Comparison of ENCODE assay signal across 8 cellular contexts in genomic region chr12:95790912-95791849, GRCh38. TPM values are rescaled to one million over a fixed set of nuclear protein-coding genes. Genes with fewer than 3 reads are reported as not detected.
DNase-seq lines count a peak whose midpoint lies in the region; ATAC-seq and TF ChIP-seq lines count a peak whose summit lies in the region.

No MANE protein-coding gene starts in this region.

- H3K27me3 ChIP-seq in liver (ENCODE audit: control insufficient read depth in 4 of 4, insufficient read depth in 4 of 4, low read length in 3 of 4) = no peaks in the 10 kb centered on the region

- DNase-seq in NCI-H2171 treated with DMSO at 0.1 percent for 48 hours (lab: John Stamatoyannopoulos, UW) = peak; percentile 28
- DNase-seq in NCI-H2171 (lab: John Stamatoyannopoulos, UW) = no peak
- DNase-seq in SK-N-MC (ENCODE audit: low read depth, low spot score) = no peak
- peak; percentile 14 for DNase-seq in cerebellar cortex (ENCODE audit: low spot score)
- no peak for DNase-seq in stimulated activated naive B cell treated with anti-CD40 and anti-IgM and Interleukin-4, amounts not matched to agents 10 μg/mL and 1 μg/mL and 100 μg/mL, for 72 hours

- H3K27me3 Mint-ChIP-seq in stimulated activated naive B cell treated with anti-CD40 and anti-IgM and Interleukin-4, amounts not matched to agents 10 μg/mL and 1 μg/mL and 100 μg/mL, for 72 hours = peaks cover 49 to 65% of the 10 kb centered on the region in 2 donors

- H3K4me3 ChIP-seq in SK-N-MC (peak overlapping the region; percentile 70), liver (ENCODE audit: low read depth in 1 of 3, low read length in 3 of 3) (peak overlapping the region; percentile 43 to 97 (median 77))

- 2% methylated on average over 50 of the region's 50 CpGs for WGBS in liver

- H3K27ac Mint-ChIP-seq in stimulated activated naive B cell treated with anti-CD40 and anti-IgM and Interleukin-4, amounts not matched to agents 10 μg/mL and 1 μg/mL and 100 μg/mL, for 72 hours = peak overlapping the region; percentile 84

- no peaks in the 10 kb centered on the region for H3K9me3 ChIP-seq in SK-N-MC (ENCODE audit: low read depth, low read length)
- no peaks in the 10 kb centered on the region for H3K9me3 ChIP-seq in liver (ENCODE audit: control insufficient read depth in 4 of 4, low read length in 3 of 4)

- H3K9me3 Mint-ChIP-seq in stimulated activated naive B cell treated with anti-CD40 and anti-IgM and Interleukin-4, amounts not matched to agents 10 μg/mL and 1 μg/mL and 100 μg/mL, for 72 hours = no peaks in the 10 kb centered on the region

- H3K9ac ChIP-seq in SK-N-MC (ENCODE audit: insufficient read length) = no peak overlapping the region
- peak overlapping the region; percentile 11 to 42 for H3K9ac ChIP-seq in liver (ENCODE audit: low read depth in 1 of 2, low read length in 2 of 2)

- ATAC-seq in stimulated activated naive B cell treated with anti-CD40 and anti-IgM and Interleukin-4, amounts not matched to agents 10 μg/mL and 1 μg/mL and 100 μg/mL, for 72 hours (replicated peaks) = peak; percentile 22 to 50
- ATAC-seq in HG02884 (IDR thresholded peaks at IDR 0.05; ENCODE audit: unreplicated experiment) (no peak), GM21515 (IDR thresholded peaks at IDR 0.05; ENCODE audit: unreplicated experiment) (no peak)

- peak overlapping the region; percentile 86 for H3K4me3 Mint-ChIP-seq in stimulated activated naive B cell treated with anti-CD40 and anti-IgM and Interleukin-4, amounts not matched to agents 10 μg/mL and 1 μg/mL and 100 μg/mL, for 72 hours

- TF ChIP-seq RAD21 in liver (IDR thresholded peaks at IDR 0.05) = peak in 1 of 2 donors; percentile 4

- H3K4me1 ChIP-seq in liver (ENCODE audit: control insufficient read depth in 4 of 4, insufficient read depth in 4 of 4, low read length in 3 of 4) = peaks cover 9 to 36% (median 20%) of the 10 kb centered on the region in 4 donors

- H3K36me3 Mint-ChIP-seq in stimulated activated naive B cell treated with anti-CD40 and anti-IgM and Interleukin-4, amounts not matched to agents 10 μg/mL and 1 μg/mL and 100 μg/mL, for 72 hours = no peaks in the 10 kb centered on the region

- peaks cover 9 to 20% of the 10 kb centered on the region in 2 donors for H3K4me1 Mint-ChIP-seq in stimulated activated naive B cell treated with anti-CD40 and anti-IgM and Interleukin-4, amounts not matched to agents 10 μg/mL and 1 μg/mL and 100 μg/mL, for 72 hours

- H3K27ac ChIP-seq in SK-N-MC = no peak overlapping the region
- peak overlapping the region; percentile 61 to 75 for H3K27ac ChIP-seq in liver (ENCODE audit: low read depth in 1 of 2, low read length in 2 of 2)

- no peaks in the 10 kb centered on the region for H3K36me3 ChIP-seq in SK-N-MC (ENCODE audit: insufficient read depth, low read length)
- H3K36me3 ChIP-seq in liver (ENCODE audit: control insufficient read depth in 4 of 4, insufficient read depth in 3 of 4, low read depth in 1 of 4, low read length in 3 of 4) = no peaks in the 10 kb centered on the region

- TF ChIP-seq CTCF in liver (IDR thresholded peaks at IDR 0.05; ENCODE audit: low read depth, low read length, missing input control) = no peak

TF ChIP-seq in liver, 16 proteins besides CTCF, POLR2A, EP300 and RAD21:
- no peak for TF ChIP-seq FOXA1 (IDR thresholded peaks at IDR 0.05)
- TF ChIP-seq HNF4A (conservative IDR thresholded peaks at IDR 0.05) = no peak
- TF ChIP-seq ZBTB33 (IDR thresholded peaks at IDR 0.05) = no peak
- TF ChIP-seq EGR1 (IDR thresholded peaks at IDR 0.05; ENCODE audit: low read depth in 2 of 2) = no peak
- no peak for TF ChIP-seq SP1 (IDR thresholded peaks at IDR 0.05)
- no peak for TF ChIP-seq NR2F2 (IDR thresholded peaks at IDR 0.05)
- no peak for TF ChIP-seq FOXA2 (IDR thresholded peaks at IDR 0.05)
- TF ChIP-seq JUND (IDR thresholded peaks at IDR 0.05) = no peak
- no peak for TF ChIP-seq TAF1 (conservative IDR thresholded peaks at IDR 0.05)
- TF ChIP-seq, protein P1, sequence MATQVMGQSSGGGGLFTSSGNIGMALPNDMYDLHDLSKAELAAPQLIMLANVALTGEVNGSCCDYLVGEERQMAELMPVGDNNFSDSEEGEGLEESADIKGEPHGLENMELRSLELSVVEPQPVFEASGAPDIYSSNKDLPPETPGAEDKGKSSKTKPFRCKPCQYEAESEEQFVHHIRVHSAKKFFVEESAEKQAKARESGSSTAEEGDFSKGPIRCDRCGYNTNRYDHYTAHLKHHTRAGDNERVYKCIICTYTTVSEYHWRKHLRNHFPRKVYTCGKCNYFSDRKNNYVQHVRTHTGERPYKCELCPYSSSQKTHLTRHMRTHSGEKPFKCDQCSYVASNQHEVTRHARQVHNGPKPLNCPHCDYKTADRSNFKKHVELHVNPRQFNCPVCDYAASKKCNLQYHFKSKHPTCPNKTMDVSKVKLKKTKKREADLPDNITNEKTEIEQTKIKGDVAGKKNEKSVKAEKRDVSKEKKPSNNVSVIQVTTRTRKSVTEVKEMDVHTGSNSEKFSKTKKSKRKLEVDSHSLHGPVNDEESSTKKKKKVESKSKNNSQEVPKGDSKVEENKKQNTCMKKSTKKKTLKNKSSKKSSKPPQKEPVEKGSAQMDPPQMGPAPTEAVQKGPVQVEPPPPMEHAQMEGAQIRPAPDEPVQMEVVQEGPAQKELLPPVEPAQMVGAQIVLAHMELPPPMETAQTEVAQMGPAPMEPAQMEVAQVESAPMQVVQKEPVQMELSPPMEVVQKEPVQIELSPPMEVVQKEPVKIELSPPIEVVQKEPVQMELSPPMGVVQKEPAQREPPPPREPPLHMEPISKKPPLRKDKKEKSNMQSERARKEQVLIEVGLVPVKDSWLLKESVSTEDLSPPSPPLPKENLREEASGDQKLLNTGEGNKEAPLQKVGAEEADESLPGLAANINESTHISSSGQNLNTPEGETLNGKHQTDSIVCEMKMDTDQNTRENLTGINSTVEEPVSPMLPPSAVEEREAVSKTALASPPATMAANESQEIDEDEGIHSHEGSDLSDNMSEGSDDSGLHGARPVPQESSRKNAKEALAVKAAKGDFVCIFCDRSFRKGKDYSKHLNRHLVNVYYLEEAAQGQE (IDR thresholded peaks at IDR 0.05) = no peak
- TF ChIP-seq YY1 (IDR thresholded peaks at IDR 0.05) = no peak
- TF ChIP-seq ATF3 (IDR thresholded peaks at IDR 0.05) = no peak
- TF ChIP-seq, protein P2, sequence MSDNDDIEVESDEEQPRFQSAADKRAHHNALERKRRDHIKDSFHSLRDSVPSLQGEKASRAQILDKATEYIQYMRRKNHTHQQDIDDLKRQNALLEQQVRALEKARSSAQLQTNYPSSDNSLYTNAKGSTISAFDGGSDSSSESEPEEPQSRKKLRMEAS (IDR thresholded peaks at IDR 0.05) = no peak

RNA-seq across cellular contexts. Expression of gene NTN4, which starts 0.6 kb away (rescaled TPM):
- 10 to 100 TPM in 1 of 2 donors, 1 to 10 TPM in 1; 3.2 to 30.5 TPM for total RNA-seq in liver
- polyA plus RNA-seq in liver = 10 to 100 TPM; 12.7 to 17.2 TPM

Comparison
In these comparisons a context has a peak if more than half of its experiments do, and no peak if none do; other contexts are left out.
1. DNase-seq: peak in NCI-H2171 treated with DMSO at 0.1 percent for 48 hours (single experiment) and cerebellar cortex (single experiment); none in NCI-H2171 (single experiment), SK-N-MC (single experiment) and stimulated activated naive B cell treated with anti-CD40 and anti-IgM and Interleukin-4, amounts not matched to agents 10 μg/mL and 1 μg/mL and 100 μg/mL, for 72 hours (single experiment).
2. ATAC-seq: peak in stimulated activated naive B cell treated with anti-CD40 and anti-IgM and Interleukin-4, amounts not matched to agents 10 μg/mL and 1 μg/mL and 100 μg/mL, for 72 hours (2 of 2); none in HG02884 (single experiment) and GM21515 (single experiment).